In genomic region chr4:74111576-74111975, GRCh38 we compare ENCODE assay signal across 1 cellular context.
TF ChIP-seq lines count a peak whose summit lies in the region.

No MANE protein-coding gene starts in this region.

TF ChIP-seq in IMR-90, 13 proteins besides CTCF, POLR2A, EP300 and RAD21:
- TF ChIP-seq CEBPB (IDR thresholded peaks at IDR 0.05; ENCODE audit: low read depth, low read length) (no peak), ELK1 (IDR thresholded peaks at IDR 0.05; ENCODE audit: borderline replicate concordance, low read depth, low read length) (no peak), MXI1 (IDR thresholded peaks at IDR 0.05; ENCODE audit: borderline replicate concordance, low read depth, low read length) (no peak), SMC3 (IDR thresholded peaks at IDR 0.05; ENCODE audit: low read depth, low read length) (no peak)
